9 cellular contexts compared by ENCODE assay signal in genomic region chr4:7052923-7053715, GRCh38. TPM values are rescaled to one million over a fixed set of nuclear protein-coding genes. Genes with fewer than 3 reads are reported as not detected.
DNase-seq lines count a peak whose midpoint lies in the region; ATAC-seq and TF ChIP-seq lines count a peak whose summit lies in the region.
"Had no signal": no experiment of that assay in that cellular context is flagged by ENCODE, and none has a peak within 500 bp of the region (broad histone marks: within the 10 kb centered on the region; RNA-seq: fewer than 3 reads in every experiment).

No MANE protein-coding gene starts in this region.

- H3K36me3 Mint-ChIP-seq in T-helper 17 cell (ENCODE audit: low read depth), result peaks cover 4% of the 10 kb centered on the region

- H3K27ac ChIP-seq in HEK293 (ENCODE audit: extremely low read depth, low read depth, low read length), result no peak overlapping the region

- H3K9me3 ChIP-seq in HEK293 (ENCODE audit: control insufficient read depth, insufficient read depth, low read depth, low read length), result no peaks in the 10 kb centered on the region
- H3K9me3 ChIP-seq in T-helper 17 cell (ENCODE audit: control insufficient read depth, low read length, poor library complexity, severe bottlenecking), result no peaks in the 10 kb centered on the region

- H3K36me3 ChIP-seq in HEK293 (ENCODE audit: control insufficient read depth in 2 of 2, insufficient read depth in 1 of 2, low read length in 2 of 2), result peaks cover 0 to 55% of the 10 kb centered on the region in 2 experiments; a peak in 1 of 3 replicates

- H3K4me3 ChIP-seq in HEK293 (ENCODE audit: low read depth, low read length), result no peak overlapping the region
- H3K4me3 ChIP-seq in fibroblast of the aortic adventitia (ENCODE audit: low read depth, low read length), result no peak overlapping the region

- peaks cover 3% of the 10 kb centered on the region; the same call in 1 of the 2 replicates for H3K4me1 ChIP-seq in HEK293 (ENCODE audit: control insufficient read depth, insufficient read depth, low read length)

- H3K4me1 Mint-ChIP-seq in T-helper 17 cell, result peaks cover 18% of the 10 kb centered on the region

- intact Hi-C loops in sciatic nerve (cut with DNase I), result no loop called here

- no peaks in the 10 kb centered on the region for H3K27me3 Mint-ChIP-seq in T-helper 17 cell

- POLR2A ChIA-PET in HEK293 (lab: Yijun Ruan, JAX), result no interaction called here

- TF ChIP-seq CTCF in HEK293 (tag by site-specific recombination; IDR thresholded peaks at IDR 0.05) (no peak), fibroblast of the aortic adventitia (IDR thresholded peaks at IDR 0.05; ENCODE audit: insufficient read depth, low read length) (no peak)

- DNase-seq in T-helper 17 cell (no peak), fibroblast of the aortic adventitia (ENCODE audit: low read depth) (peak; percentile 14), sciatic nerve (ENCODE audit: low spot score) (no peak), NCI-H2196 (lab: John Stamatoyannopoulos, UW; ENCODE audit: unreplicated experiment) (no peak), NCI-H2227 (lab: John Stamatoyannopoulos, UW; ENCODE audit: unreplicated experiment) (no peak)
- DNase-seq in activated CD8-positive, alpha-beta memory T cell treated with anti-CD3 and anti-CD28 coated beads, Interleukin-2, amount 50 U/mL, for 48 hours, result no peak
- DNase-seq: activated CD8-positive, alpha-beta memory T cell treated with anti-CD3 and anti-CD28 coated beads for 24 hours had no signal

- peak overlapping the region; percentile 54 for H3K27ac Mint-ChIP-seq in T-helper 17 cell

- CTCF ChIA-PET in HEK293 (lab: Yijun Ruan, JAX), result no interaction called here

- peak; percentile 56 for ATAC-seq in T-helper 17 cell
- peak; percentile 44 for ATAC-seq in sciatic nerve

- H3K4me3 Mint-ChIP-seq in T-helper 17 cell, result peak overlapping the region; percentile 41
- H3K4me3 Mint-ChIP-seq: nephron had no signal

TF ChIP-seq in HEK293, 187 proteins besides CTCF, POLR2A, EP300 and RAD21:
- TF ChIP-seq ZNF133 (tag by site-specific recombination; IDR thresholded peaks at IDR 0.05), result no peak
- TF ChIP-seq ZBTB20 (tag by site-specific recombination; IDR thresholded peaks at IDR 0.05), result peak; percentile 49
- peak; percentile 71 for TF ChIP-seq KLF1 (tag by site-specific recombination; IDR thresholded peaks at IDR 0.05)

RNA-seq across cellular contexts. Expression of gene TADA2B, which starts 9.9 kb away (rescaled TPM):
- total RNA-seq in T-helper 17 cell, result 10 to 100 TPM; 31.8 to 40.9 TPM
- 5.6 and 11.5 TPM in 2 replicates for total RNA-seq in fibroblast of the aortic adventitia (ENCODE audit: low replicate concordance)
- 14.8 TPM for total RNA-seq in sciatic nerve

RNA-seq across cellular contexts. Expression of gene GRPEL1, which starts 14.7 kb away (rescaled TPM):
- total RNA-seq in T-helper 17 cell (10 to 100 TPM; 45.8 to 47.1 TPM), fibroblast of the aortic adventitia (ENCODE audit: low replicate concordance) (8.6 and 16.1 TPM in 2 replicates), sciatic nerve (20.6 TPM)
